In the genomic region with DNA sequence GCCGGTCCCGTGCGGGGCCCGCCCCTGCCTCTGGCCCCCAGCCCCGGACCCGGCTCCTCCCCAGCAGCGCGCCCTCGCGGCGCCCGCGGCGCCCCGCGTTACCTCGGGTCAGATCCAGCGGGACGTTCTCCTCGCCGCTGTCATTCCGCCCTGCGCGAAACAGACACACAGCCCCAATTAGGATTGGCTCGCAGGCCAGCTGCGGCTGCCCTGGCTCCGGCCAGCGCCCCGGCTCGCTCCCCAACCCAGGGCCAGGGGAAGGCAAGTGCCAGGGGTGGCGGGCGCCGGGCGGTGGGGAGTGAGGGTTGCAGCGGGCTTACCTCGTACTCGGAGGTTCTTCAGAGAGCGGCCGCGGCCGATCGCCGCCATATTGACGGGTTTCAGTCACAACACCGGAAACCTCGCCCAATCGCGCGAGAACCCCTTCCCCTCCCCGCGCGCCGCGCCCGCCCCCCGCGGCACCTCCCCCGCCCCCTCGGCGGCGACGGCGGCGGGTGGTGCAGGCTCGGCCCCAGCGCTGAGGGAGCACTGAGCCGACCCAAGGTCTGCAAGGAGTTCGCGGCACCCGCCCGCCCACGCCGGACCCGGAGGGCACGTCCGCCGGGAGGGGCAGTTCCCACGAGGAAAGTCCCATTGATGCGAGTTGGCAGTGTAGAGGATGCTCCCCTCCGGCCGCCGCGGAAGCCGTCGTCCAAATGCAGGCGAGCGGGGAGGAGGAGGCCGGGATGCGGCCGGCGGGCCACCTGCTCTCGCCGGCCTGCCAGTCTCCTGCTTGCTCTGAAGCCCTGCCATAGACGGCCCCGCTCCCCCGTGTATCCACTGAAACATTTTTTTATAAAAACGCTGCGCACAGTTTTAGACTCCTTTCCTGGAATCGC, we compare ENCODE assay signal across 1 cellular context.
TF ChIP-seq lines count a peak whose summit lies in the region.

A gene with protein sequence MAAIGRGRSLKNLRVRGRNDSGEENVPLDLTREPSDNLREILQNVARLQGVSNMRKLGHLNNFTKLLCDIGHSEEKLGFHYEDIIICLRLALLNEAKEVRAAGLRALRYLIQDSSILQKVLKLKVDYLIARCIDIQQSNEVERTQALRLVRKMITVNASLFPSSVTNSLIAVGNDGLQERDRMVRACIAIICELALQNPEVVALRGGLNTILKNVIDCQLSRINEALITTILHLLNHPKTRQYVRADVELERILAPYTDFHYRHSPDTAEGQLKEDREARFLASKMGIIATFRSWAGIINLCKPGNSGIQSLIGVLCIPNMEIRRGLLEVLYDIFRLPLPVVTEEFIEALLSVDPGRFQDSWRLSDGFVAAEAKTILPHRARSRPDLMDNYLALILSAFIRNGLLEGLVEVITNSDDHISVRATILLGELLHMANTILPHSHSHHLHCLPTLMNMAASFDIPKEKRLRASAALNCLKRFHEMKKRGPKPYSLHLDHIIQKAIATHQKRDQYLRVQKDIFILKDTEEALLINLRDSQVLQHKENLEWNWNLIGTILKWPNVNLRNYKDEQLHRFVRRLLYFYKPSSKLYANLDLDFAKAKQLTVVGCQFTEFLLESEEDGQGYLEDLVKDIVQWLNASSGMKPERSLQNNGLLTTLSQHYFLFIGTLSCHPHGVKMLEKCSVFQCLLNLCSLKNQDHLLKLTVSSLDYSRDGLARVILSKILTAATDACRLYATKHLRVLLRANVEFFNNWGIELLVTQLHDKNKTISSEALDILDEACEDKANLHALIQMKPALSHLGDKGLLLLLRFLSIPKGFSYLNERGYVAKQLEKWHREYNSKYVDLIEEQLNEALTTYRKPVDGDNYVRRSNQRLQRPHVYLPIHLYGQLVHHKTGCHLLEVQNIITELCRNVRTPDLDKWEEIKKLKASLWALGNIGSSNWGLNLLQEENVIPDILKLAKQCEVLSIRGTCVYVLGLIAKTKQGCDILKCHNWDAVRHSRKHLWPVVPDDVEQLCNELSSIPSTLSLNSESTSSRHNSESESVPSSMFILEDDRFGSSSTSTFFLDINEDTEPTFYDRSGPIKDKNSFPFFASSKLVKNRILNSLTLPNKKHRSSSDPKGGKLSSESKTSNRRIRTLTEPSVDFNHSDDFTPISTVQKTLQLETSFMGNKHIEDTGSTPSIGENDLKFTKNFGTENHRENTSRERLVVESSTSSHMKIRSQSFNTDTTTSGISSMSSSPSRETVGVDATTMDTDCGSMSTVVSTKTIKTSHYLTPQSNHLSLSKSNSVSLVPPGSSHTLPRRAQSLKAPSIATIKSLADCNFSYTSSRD (N-terminal part only) (minus strand): TSS at position 391 of the 878 bp plus-strand sequence. CDS start 22 bp downstream, at position 369.

TF ChIP-seq in HCT116, 20 proteins besides CTCF, POLR2A, EP300 and RAD21 (continued from another document):
- TF ChIP-seq, protein P1, sequence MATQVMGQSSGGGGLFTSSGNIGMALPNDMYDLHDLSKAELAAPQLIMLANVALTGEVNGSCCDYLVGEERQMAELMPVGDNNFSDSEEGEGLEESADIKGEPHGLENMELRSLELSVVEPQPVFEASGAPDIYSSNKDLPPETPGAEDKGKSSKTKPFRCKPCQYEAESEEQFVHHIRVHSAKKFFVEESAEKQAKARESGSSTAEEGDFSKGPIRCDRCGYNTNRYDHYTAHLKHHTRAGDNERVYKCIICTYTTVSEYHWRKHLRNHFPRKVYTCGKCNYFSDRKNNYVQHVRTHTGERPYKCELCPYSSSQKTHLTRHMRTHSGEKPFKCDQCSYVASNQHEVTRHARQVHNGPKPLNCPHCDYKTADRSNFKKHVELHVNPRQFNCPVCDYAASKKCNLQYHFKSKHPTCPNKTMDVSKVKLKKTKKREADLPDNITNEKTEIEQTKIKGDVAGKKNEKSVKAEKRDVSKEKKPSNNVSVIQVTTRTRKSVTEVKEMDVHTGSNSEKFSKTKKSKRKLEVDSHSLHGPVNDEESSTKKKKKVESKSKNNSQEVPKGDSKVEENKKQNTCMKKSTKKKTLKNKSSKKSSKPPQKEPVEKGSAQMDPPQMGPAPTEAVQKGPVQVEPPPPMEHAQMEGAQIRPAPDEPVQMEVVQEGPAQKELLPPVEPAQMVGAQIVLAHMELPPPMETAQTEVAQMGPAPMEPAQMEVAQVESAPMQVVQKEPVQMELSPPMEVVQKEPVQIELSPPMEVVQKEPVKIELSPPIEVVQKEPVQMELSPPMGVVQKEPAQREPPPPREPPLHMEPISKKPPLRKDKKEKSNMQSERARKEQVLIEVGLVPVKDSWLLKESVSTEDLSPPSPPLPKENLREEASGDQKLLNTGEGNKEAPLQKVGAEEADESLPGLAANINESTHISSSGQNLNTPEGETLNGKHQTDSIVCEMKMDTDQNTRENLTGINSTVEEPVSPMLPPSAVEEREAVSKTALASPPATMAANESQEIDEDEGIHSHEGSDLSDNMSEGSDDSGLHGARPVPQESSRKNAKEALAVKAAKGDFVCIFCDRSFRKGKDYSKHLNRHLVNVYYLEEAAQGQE (IDR thresholded peaks at IDR 0.05; ENCODE audit: low read depth): no peak
- TF ChIP-seq EGR1 (IDR thresholded peaks at IDR 0.05; ENCODE audit: low read depth) (peak; percentile 86), SRF (IDR thresholded peaks at IDR 0.05; ENCODE audit: low read depth) (no peak), SP1 (IDR thresholded peaks at IDR 0.05; ENCODE audit: low read depth) (no peak), EZH2phosphoT487 (IDR thresholded peaks at IDR 0.05; ENCODE audit: borderline replicate concordance) (no peak), JUND (IDR thresholded peaks at IDR 0.05) (no peak; the same call in 1 of the 2 replicates), SIN3A (IDR thresholded peaks at IDR 0.05; ENCODE audit: low read depth) (0 out of 2 replicates have a peak, but pooled peaks have one; percentile 38), POLR2AphosphoS5 (IDR thresholded peaks at IDR 0.05; ENCODE audit: low read depth, low read length) (peak; percentile 90), FOSL1 (IDR thresholded peaks at IDR 0.05; ENCODE audit: low read depth) (no peak), YY1 (IDR thresholded peaks at IDR 0.05; ENCODE audit: extremely low read depth, insufficient replicate concordance, low read depth, low read length) (peak; percentile 89), ELF1 (IDR thresholded peaks at IDR 0.05; ENCODE audit: borderline replicate concordance, low read depth) (no peak; the same call in 1 of the 2 replicates), CEBPB (IDR thresholded peaks at IDR 0.05; ENCODE audit: low read depth) (no peak), ZNF274 (IDR thresholded peaks at IDR 0.05; ENCODE audit: low read depth, low read length) (no peak), CBX3 (IDR thresholded peaks at IDR 0.05; ENCODE audit: low read depth) (no peak), EZH2 (IDR thresholded peaks at IDR 0.05) (no peak), TCF7L2 (IDR thresholded peaks at IDR 0.05; ENCODE audit: borderline replicate concordance, extremely low read depth, insufficient read depth, insufficient read length) (peak; percentile 30)
- TF ChIP-seq, protein P2, sequence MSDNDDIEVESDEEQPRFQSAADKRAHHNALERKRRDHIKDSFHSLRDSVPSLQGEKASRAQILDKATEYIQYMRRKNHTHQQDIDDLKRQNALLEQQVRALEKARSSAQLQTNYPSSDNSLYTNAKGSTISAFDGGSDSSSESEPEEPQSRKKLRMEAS (IDR thresholded peaks at IDR 0.05): peak; percentile 60
- TF ChIP-seq, protein P3, sequence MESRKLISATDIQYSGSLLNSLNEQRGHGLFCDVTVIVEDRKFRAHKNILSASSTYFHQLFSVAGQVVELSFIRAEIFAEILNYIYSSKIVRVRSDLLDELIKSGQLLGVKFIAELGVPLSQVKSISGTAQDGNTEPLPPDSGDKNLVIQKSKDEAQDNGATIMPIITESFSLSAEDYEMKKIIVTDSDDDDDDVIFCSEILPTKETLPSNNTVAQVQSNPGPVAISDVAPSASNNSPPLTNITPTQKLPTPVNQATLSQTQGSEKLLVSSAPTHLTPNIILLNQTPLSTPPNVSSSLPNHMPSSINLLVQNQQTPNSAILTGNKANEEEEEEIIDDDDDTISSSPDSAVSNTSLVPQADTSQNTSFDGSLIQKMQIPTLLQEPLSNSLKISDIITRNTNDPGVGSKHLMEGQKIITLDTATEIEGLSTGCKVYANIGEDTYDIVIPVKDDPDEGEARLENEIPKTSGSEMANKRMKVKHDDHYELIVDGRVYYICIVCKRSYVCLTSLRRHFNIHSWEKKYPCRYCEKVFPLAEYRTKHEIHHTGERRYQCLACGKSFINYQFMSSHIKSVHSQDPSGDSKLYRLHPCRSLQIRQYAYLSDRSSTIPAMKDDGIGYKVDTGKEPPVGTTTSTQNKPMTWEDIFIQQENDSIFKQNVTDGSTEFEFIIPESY (IDR thresholded peaks at IDR 0.05; ENCODE audit: extremely low read depth, insufficient replicate concordance, low read length): peak; percentile 90
- TF ChIP-seq, protein P4, sequence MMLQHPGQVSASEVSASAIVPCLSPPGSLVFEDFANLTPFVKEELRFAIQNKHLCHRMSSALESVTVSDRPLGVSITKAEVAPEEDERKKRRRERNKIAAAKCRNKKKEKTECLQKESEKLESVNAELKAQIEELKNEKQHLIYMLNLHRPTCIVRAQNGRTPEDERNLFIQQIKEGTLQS (IDR thresholded peaks at IDR 0.05): no peak
TF ChIP-seq in HCT116: peak in this region for 8.
